Comparison of ENCODE assay signal across 23 cellular contexts in the genomic region with DNA sequence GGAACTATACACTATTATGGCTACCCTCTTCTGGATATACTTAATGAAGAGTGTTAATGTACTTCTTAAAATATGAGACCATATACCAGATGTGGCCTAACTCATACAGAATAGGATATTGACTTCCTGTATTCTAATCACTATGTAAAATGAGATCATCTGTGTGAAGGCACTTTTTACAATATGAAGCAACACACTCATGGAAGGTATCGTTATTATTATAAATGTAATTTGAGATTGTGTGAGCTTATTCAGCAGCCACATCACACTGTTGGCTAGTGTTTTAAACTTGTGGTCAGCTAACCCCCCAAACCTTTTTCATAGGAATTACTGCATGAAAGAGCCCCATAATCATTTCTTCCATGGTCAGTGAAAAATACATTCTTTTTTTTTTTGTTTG.
DNase-seq lines count a peak whose midpoint lies in the region; TF ChIP-seq lines count a peak whose summit lies in the region.
"Had no signal": no experiment of that assay in that cellular context is flagged by ENCODE, and none has a peak within 500 bp of the region (broad histone marks: within the 10 kb centered on the region; RNA-seq: fewer than 3 reads in every experiment).

No MANE protein-coding gene starts in this region.

- H3K4me1 Mint-ChIP-seq in activated T-helper 1 cell treated with anti-CD3 and anti-CD28 coated beads, Interleukin-12 subunit alpha, Interleukin-12 subunit beta, Interleukin-2, Interleukin-4 antibody, amounts not matched to agents 30 ng/mL and 10 ng/mL and 1 ng/mL, durations not matched to agents 14 hours and 24 hours and 36 hours (ENCODE audit: low read depth), result no peaks in the 10 kb centered on the region
- H3K4me1 Mint-ChIP-seq: CD4-positive, alpha-beta memory T cell; GM23338 had no signal

- no peaks in the 10 kb centered on the region for H3K4me1 ChIP-seq in fibroblast of lung (ENCODE audit: control insufficient read depth, extremely low read depth, insufficient read depth, low read length)
- H3K4me1 ChIP-seq: Caco-2, HAP-1 had no signal

- no peak overlapping the region for H2AFZ ChIP-seq in fibroblast of lung (ENCODE audit: low read length)
- H2AFZ ChIP-seq: GM23338 had no signal

- H3K4me2 ChIP-seq in fibroblast of lung (ENCODE audit: extremely low read depth, insufficient read depth, low read length), result no peak overlapping the region
- H3K4me2 ChIP-seq: GM23338 had no signal

- no peaks in the 10 kb centered on the region for H4K20me1 ChIP-seq in fibroblast of lung (ENCODE audit: control insufficient read depth, extremely low read depth, insufficient read depth, low read length)
- H4K20me1 ChIP-seq: BLaER1 treated with 17β-estradiol and CSF1 and Interleukin-3, amounts not matched to agents 10 nM and 100 nM had no signal

- DNase-seq in LHCN-M2 (ENCODE audit: low read depth), result peak; percentile 57
- peak; percentile 2 for DNase-seq in astrocyte of the hippocampus (ENCODE audit: low read depth, low spot score)
- peak; percentile 57 to 60 for DNase-seq in fibroblast of lung (ENCODE audit: low read depth in 2 of 2)
- peak; percentile 6 for DNase-seq in stromal cell of bone marrow (ENCODE audit: low read depth)
- DNase-seq in activated gamma-delta T cell treated with Interleukin-2 at 50 U/mL for 16 hours, result no peak
- DNase-seq in NCI-H2107 treated with DMSO at 0.1 percent for 48 hours (lab: John Stamatoyannopoulos, UW; ENCODE audit: unreplicated experiment), result no peak
- no peak for DNase-seq in activated T-helper 1 cell treated with anti-CD3 and anti-CD28 coated beads, Interleukin-12 subunit alpha, Interleukin-12 subunit beta, Interleukin-2, Interleukin-4 antibody, amounts not matched to agents 30 ng/mL and 10 ng/mL and 1 ng/mL, durations not matched to agents 14 hours and 24 hours and 36 hours (ENCODE audit: low spot score)
- DNase-seq: ACHN; Caco-2; CD4-positive, alpha-beta memory T cell; DND-41; IMR-90; NCI-H1048; NCI-H1417 treated with DMSO at 0.1 percent for 48 hours; NCI-H187; NCI-H446 treated with DMSO at 0.1 percent for 48 hours; NCI-H748 treated with DMSO at 0.1 percent for 48 hours; SHP77 treated with DMSO at 0.1 percent for 48 hours had no signal

- no peak for TF ChIP-seq CTCF in fibroblast of lung (conservative IDR thresholded peaks at IDR 0.05 in 1 of 2, IDR thresholded peaks at IDR 0.05 in 1 of 2; ENCODE audit: low read depth in 1 of 2, low read length in 2 of 2)

- no peak overlapping the region for H3K27ac Mint-ChIP-seq in activated T-helper 1 cell treated with anti-CD3 and anti-CD28 coated beads, Interleukin-12 subunit alpha, Interleukin-12 subunit beta, Interleukin-2, Interleukin-4 antibody, amounts not matched to agents 30 ng/mL and 10 ng/mL and 1 ng/mL, durations not matched to agents 14 hours and 24 hours and 36 hours
- H3K27ac Mint-ChIP-seq: CD4-positive, alpha-beta memory T cell; GM23338 had no signal

- no peaks in the 10 kb centered on the region for H3K36me3 ChIP-seq in fibroblast of lung (ENCODE audit: control insufficient read depth, insufficient read depth, low read length)
- H3K36me3 ChIP-seq: BLaER1 treated with 17β-estradiol and CSF1 and Interleukin-3, amounts not matched to agents 10 nM and 100 nM; HAP-1 had no signal

- H3K27me3 ChIP-seq in fibroblast of lung (ENCODE audit: control insufficient read depth, insufficient read depth, low read length), result no peaks in the 10 kb centered on the region
- H3K27me3 ChIP-seq: BLaER1 treated with 17β-estradiol and CSF1 and Interleukin-3, amounts not matched to agents 10 nM and 100 nM had no signal

- H3K9me3 ChIP-seq in fibroblast of lung (ENCODE audit: control insufficient read depth, insufficient read depth, low read depth, low read length), result no peaks in the 10 kb centered on the region
- H3K9me3 ChIP-seq: Caco-2, HAP-1 had no signal

- intact Hi-C loops in activated T-helper 1 cell treated with anti-CD3 and anti-CD28 coated beads, Interleukin-12 subunit alpha, Interleukin-12 subunit beta, Interleukin-2, Interleukin-4 antibody, amounts not matched to agents 30 ng/mL and 10 ng/mL and 1 ng/mL, durations not matched to agents 14 hours and 24 hours and 36 hours (cut with micrococcal nuclease), result no loop called here

- H3K79me2 ChIP-seq in fibroblast of lung (ENCODE audit: control insufficient read depth, insufficient read depth, low read length), result no peaks in the 10 kb centered on the region

- no peak overlapping the region for H3K4me3 Mint-ChIP-seq in activated T-helper 1 cell treated with anti-CD3 and anti-CD28 coated beads, Interleukin-12 subunit alpha, Interleukin-12 subunit beta, Interleukin-2, Interleukin-4 antibody, amounts not matched to agents 30 ng/mL and 10 ng/mL and 1 ng/mL, durations not matched to agents 14 hours and 24 hours and 36 hours
- H3K4me3 Mint-ChIP-seq: CD4-positive, alpha-beta memory T cell; GM23338 had no signal

- no peaks in the 10 kb centered on the region for H3K36me3 Mint-ChIP-seq in activated T-helper 1 cell treated with anti-CD3 and anti-CD28 coated beads, Interleukin-12 subunit alpha, Interleukin-12 subunit beta, Interleukin-2, Interleukin-4 antibody, amounts not matched to agents 30 ng/mL and 10 ng/mL and 1 ng/mL, durations not matched to agents 14 hours and 24 hours and 36 hours (ENCODE audit: low read depth)
- H3K36me3 Mint-ChIP-seq: CD4-positive, alpha-beta memory T cell had no signal

- H3K4me3 ChIP-seq in fibroblast of lung (replicated peaks in 1 of 4; ENCODE audit: control extremely low read depth in 1 of 4, insufficient read depth in 1 of 4, low read depth in 3 of 4, low read length in 4 of 4), result no peak overlapping the region
- H3K4me3 ChIP-seq: BLaER1 treated with 17β-estradiol and CSF1 and Interleukin-3, amounts not matched to agents 10 nM and 100 nM; GM23338; HAP-1; SK-N-MC had no signal

- no peaks in the 10 kb centered on the region for H3K27me3 Mint-ChIP-seq in activated T-helper 1 cell treated with anti-CD3 and anti-CD28 coated beads, Interleukin-12 subunit alpha, Interleukin-12 subunit beta, Interleukin-2, Interleukin-4 antibody, amounts not matched to agents 30 ng/mL and 10 ng/mL and 1 ng/mL, durations not matched to agents 14 hours and 24 hours and 36 hours (ENCODE audit: insufficient read depth)
- H3K27me3 Mint-ChIP-seq: CD4-positive, alpha-beta memory T cell had no signal

- H3K9ac ChIP-seq in fibroblast of lung (ENCODE audit: insufficient read depth, low read length), result no peak overlapping the region
- H3K9ac ChIP-seq: BLaER1 treated with 17β-estradiol and CSF1 and Interleukin-3, amounts not matched to agents 10 nM and 100 nM had no signal

- H3K27ac ChIP-seq in fibroblast of lung (ENCODE audit: insufficient read depth, low read length), result no peak overlapping the region
- H3K27ac ChIP-seq: BLaER1 treated with 17β-estradiol and CSF1 and Interleukin-3, amounts not matched to agents 10 nM and 100 nM; RWPE1; SK-N-MC had no signal

- H3K9me3 Mint-ChIP-seq in activated T-helper 1 cell treated with anti-CD3 and anti-CD28 coated beads, Interleukin-12 subunit alpha, Interleukin-12 subunit beta, Interleukin-2, Interleukin-4 antibody, amounts not matched to agents 30 ng/mL and 10 ng/mL and 1 ng/mL, durations not matched to agents 14 hours and 24 hours and 36 hours, result no peaks in the 10 kb centered on the region
- H3K9me3 Mint-ChIP-seq: CD4-positive, alpha-beta memory T cell had no signal

Comparison
In these comparisons a context has a peak if more than half of its experiments do, and no peak if none do; other contexts are left out.
1. DNase-seq: peak in LHCN-M2 (single experiment), astrocyte of the hippocampus (single experiment), fibroblast of lung (2 of 2) and stromal cell of bone marrow (single experiment); none in activated gamma-delta T cell treated with Interleukin-2 at 50 U/mL for 16 hours (single experiment), NCI-H2107 treated with DMSO at 0.1 percent for 48 hours (single experiment) and activated T-helper 1 cell treated with anti-CD3 and anti-CD28 coated beads, Interleukin-12 subunit alpha, Interleukin-12 subunit beta, Interleukin-2, Interleukin-4 antibody, amounts not matched to agents 30 ng/mL and 10 ng/mL and 1 ng/mL, durations not matched to agents 14 hours and 24 hours and 36 hours (single experiment).